Comparison of ENCODE assay signal across 37 cellular contexts in genomic region chr9:113245894-113246293, GRCh38. TPM values are rescaled to one million over a fixed set of nuclear protein-coding genes. Genes with fewer than 3 reads are reported as not detected.
"Had no signal": no experiment of that assay in that cellular context is flagged by ENCODE, and none has a peak within 500 bp of the region (broad histone marks: within the 10 kb centered on the region; RNA-seq: fewer than 3 reads in every experiment).

No MANE protein-coding gene starts in this region.

- H3K27me3 ChIP-seq: brain microvascular endothelial cell, dorsolateral prefrontal cortex, esophagus squamous epithelium, gastroesophageal sphincter, heart right ventricle, hepatocyte had no signal

- H3K27ac Mint-ChIP-seq: activated CD4-positive, alpha-beta memory T cell treated with anti-CD3 and anti-CD28 coated beads, Interleukin-2, amount 10 ng/mL, durations not matched to agents 7 days and 5 days; activated CD4-positive, alpha-beta T cell treated with anti-CD3 and anti-CD28 coated beads for 36 hours; activated CD4-positive, alpha-beta T cell treated with anti-CD3 and anti-CD28 coated beads, Interleukin-2, amount 10 ng/mL, durations not matched to agents 24 days and 14 days; activated naive CD8-positive, alpha-beta T cell; activated T-cell treated with anti-CD3 and anti-CD28 coated beads, Interleukin-2, amount 50 U/mL, for 24 hours; activated T-cell treated with anti-CD3 and anti-CD28 coated beads, Interleukin-2, amount 50 U/mL, for 72 hours; dendritic cell treated with granulocyte-macrophage colony-stimulating factor and Interleukin-4, amounts not matched to agents 40 ng/mL and 50 ng/mL, for 4 days had no signal

- H3K9me3 Mint-ChIP-seq: activated T-cell treated with anti-CD3 and anti-CD28 coated beads, Interleukin-2, amount 50 U/mL, for 24 hours; activated T-cell treated with anti-CD3 and anti-CD28 coated beads, Interleukin-2, amount 50 U/mL, for 72 hours; central memory CD8-positive, alpha-beta T cell; dendritic cell treated with granulocyte-macrophage colony-stimulating factor and Interleukin-4, amounts not matched to agents 40 ng/mL and 50 ng/mL, for 4 days had no signal

- H3K4me3 ChIP-seq: coronary artery, dorsolateral prefrontal cortex, esophagus squamous epithelium, gastroesophageal sphincter, heart right ventricle, hepatocyte had no signal

- H3K4me2 ChIP-seq: hepatocyte had no signal

- H3K27me3 Mint-ChIP-seq: activated CD4-positive, alpha-beta memory T cell treated with anti-CD3 and anti-CD28 coated beads, Interleukin-2, amount 10 ng/mL, durations not matched to agents 7 days and 5 days; activated CD4-positive, alpha-beta T cell treated with anti-CD3 and anti-CD28 coated beads for 36 hours; activated CD4-positive, alpha-beta T cell treated with anti-CD3 and anti-CD28 coated beads, Interleukin-2, amount 10 ng/mL, durations not matched to agents 24 days and 14 days; activated naive CD8-positive, alpha-beta T cell; activated T-cell treated with anti-CD3 and anti-CD28 coated beads, Interleukin-2, amount 50 U/mL, for 24 hours; central memory CD8-positive, alpha-beta T cell; dendritic cell treated with granulocyte-macrophage colony-stimulating factor and Interleukin-4, amounts not matched to agents 40 ng/mL and 50 ng/mL, for 4 days had no signal

- FAIRE-seq: astrocyte, bronchial epithelial cell, endothelial cell of umbilical vein had no signal

- H3K4me1 Mint-ChIP-seq: activated CD4-positive, alpha-beta memory T cell treated with anti-CD3 and anti-CD28 coated beads, Interleukin-2, amount 10 ng/mL, durations not matched to agents 7 days and 5 days; activated CD4-positive, alpha-beta T cell treated with anti-CD3 and anti-CD28 coated beads for 36 hours; central memory CD8-positive, alpha-beta T cell had no signal

- H3K36me3 ChIP-seq: brain microvascular endothelial cell, esophagus squamous epithelium, gastroesophageal sphincter had no signal

- H3K9me3 ChIP-seq: esophagus squamous epithelium, gastroesophageal sphincter had no signal

- ATAC-seq: activated CD4-positive, alpha-beta T cell treated with anti-CD3 and anti-CD28 coated beads for 36 hours; activated T-cell treated with anti-CD3 and anti-CD28 coated beads, Interleukin-2, amount 50 U/mL, for 72 hours; gastroesophageal sphincter; heart right ventricle had no signal

- H2AFZ ChIP-seq: hepatocyte had no signal

- H3K4me3 Mint-ChIP-seq: activated CD4-positive, alpha-beta memory T cell treated with anti-CD3 and anti-CD28 coated beads, Interleukin-2, amount 10 ng/mL, durations not matched to agents 7 days and 5 days; activated CD4-positive, alpha-beta T cell treated with anti-CD3 and anti-CD28 coated beads for 36 hours; activated CD4-positive, alpha-beta T cell treated with anti-CD3 and anti-CD28 coated beads, Interleukin-2, amount 10 ng/mL, durations not matched to agents 24 days and 14 days; activated naive CD8-positive, alpha-beta T cell; activated T-cell treated with anti-CD3 and anti-CD28 coated beads, Interleukin-2, amount 50 U/mL, for 24 hours; activated T-cell treated with anti-CD3 and anti-CD28 coated beads, Interleukin-2, amount 50 U/mL, for 72 hours; central memory CD8-positive, alpha-beta T cell; dendritic cell treated with granulocyte-macrophage colony-stimulating factor and Interleukin-4, amounts not matched to agents 40 ng/mL and 50 ng/mL, for 4 days had no signal

- H3K27ac ChIP-seq: brain microvascular endothelial cell, coronary artery, dorsolateral prefrontal cortex, epithelial cell of prostate, esophagus squamous epithelium, gastroesophageal sphincter, heart right ventricle, hepatocyte had no signal

- DNase-seq: activated CD4-positive, alpha-beta memory T cell treated with anti-CD3 and anti-CD28 coated beads, Interleukin-2, amount 10 ng/mL, durations not matched to agents 7 days and 5 days; activated CD4-positive, alpha-beta T cell treated with anti-CD3 and anti-CD28 coated beads for 36 hours; activated CD4-positive, alpha-beta T cell treated with anti-CD3 and anti-CD28 coated beads, Interleukin-2, amount 10 ng/mL, durations not matched to agents 24 days and 14 days; activated CD4-positive, alpha-beta T cell treated with anti-CD3 and anti-CD28 coated beads, Interleukin-2, amount 50 U/mL, for 4 hours; activated CD4-positive, CD25-positive, alpha-beta regulatory T cell; activated CD4-positive, CD25-positive, alpha-beta regulatory T cell treated with anti-CD3 and anti-CD28 coated beads, Interleukin-2, amount 50 U/mL, for 72 hours; activated CD8-positive, alpha-beta memory T cell treated with anti-CD3 and anti-CD28 coated beads, Interleukin-2, amount 50 U/mL, for 48 hours; activated gamma-delta T cell; activated naive CD4-positive, alpha-beta T cell; activated naive CD4-positive, alpha-beta T cell treated with anti-CD3 and anti-CD28 coated beads, Interleukin-2, amount 50 U/mL, for 16 hours; activated T-cell treated with anti-CD3 and anti-CD28 coated beads for 4 hours; activated T-cell treated with anti-CD3 and anti-CD28 coated beads, Interleukin-2, amount 50 U/mL, for 24 hours; activated T-cell treated with anti-CD3 and anti-CD28 coated beads, Interleukin-2, amount 50 U/mL, for 72 hours; amniotic stem cell; anterior cingulate cortex; brain microvascular endothelial cell; dorsolateral prefrontal cortex; effector memory CD4-positive, alpha-beta T cell; esophagus squamous epithelium; foreskin melanocyte; heart right ventricle; T-helper 2 cell had no signal

- H3K4me1 ChIP-seq: esophagus squamous epithelium, gastroesophageal sphincter had no signal

RNA-seq across cellular contexts. Expression of gene RNF183, which starts 57.3 kb away (rescaled TPM):
- total RNA-seq: astrocyte, cardiac septum, cerebellum, endothelial cell of umbilical vein, fibroblast of lung, fibroblast of villous mesenchyme, glomerular endothelial cell had no signal
- polyA plus RNA-seq: endothelial cell of umbilical vein, fibroblast of lung had no signal
